ENCODE assay signal across 8 cellular contexts in the genomic region with DNA sequence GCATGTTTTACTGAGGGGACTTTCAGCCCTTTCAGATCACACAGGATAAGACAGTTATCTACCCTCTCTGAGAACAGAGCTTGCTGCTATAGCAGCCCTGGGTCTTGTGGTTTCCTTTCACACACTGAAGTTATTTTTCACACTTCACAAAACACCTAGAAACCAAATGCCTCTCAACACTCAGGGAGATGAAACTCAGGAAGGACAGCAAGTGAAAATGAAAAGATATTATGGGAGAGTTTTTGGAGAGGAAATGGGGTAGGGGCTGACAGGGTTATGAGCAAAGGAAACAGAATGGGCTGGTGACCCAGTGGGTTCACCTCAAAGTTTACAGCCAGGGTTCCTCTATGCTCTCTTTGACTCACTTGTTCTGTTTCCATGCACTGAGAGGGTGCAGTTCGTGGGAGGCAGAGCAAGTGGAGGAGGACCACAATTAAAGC. TPM values are rescaled to one million over a fixed set of nuclear protein-coding genes. Genes with fewer than 3 reads are reported as not detected.
A peak's percentile ranks its signal among the peaks of the same experiment; 100 is the strongest.
DNase-seq lines count a peak whose midpoint lies in the region; ATAC-seq and TF ChIP-seq lines count a peak whose summit lies in the region.
"Had no signal": no experiment of that assay in that cellular context is flagged by ENCODE, and none has a peak within 500 bp of the region (broad histone marks: within the 10 kb centered on the region; RNA-seq: fewer than 3 reads in every experiment).

No MANE protein-coding gene starts in this region.

- peak overlapping the region; percentile 99 for H3K27ac Mint-ChIP-seq in stimulated activated naive CD8-positive, alpha-beta T cell treated with anti-CD3 and anti-CD28 coated beads, Interleukin-15, Interleukin-2, amounts not matched to agents 100 ng/mL and 50 ng/mL, for 24 hours
- H3K27ac Mint-ChIP-seq in HFFc6 = no peak overlapping the region

- H3K4me1 Mint-ChIP-seq in stimulated activated naive CD8-positive, alpha-beta T cell treated with anti-CD3 and anti-CD28 coated beads, Interleukin-15, Interleukin-2, amounts not matched to agents 100 ng/mL and 50 ng/mL, for 24 hours (ENCODE audit: low read depth) = peaks cover 95% of the 10 kb centered on the region
- H3K4me1 Mint-ChIP-seq in HFFc6 (ENCODE audit: low read depth) = no peaks in the 10 kb centered on the region

- in situ Hi-C loops in G401 (cut with HindIII; ENCODE audit: low sequenced_read_pairs) = no loop called here

- peaks cover 10% of the 10 kb centered on the region for H3K36me3 Mint-ChIP-seq in stimulated activated naive CD8-positive, alpha-beta T cell treated with anti-CD3 and anti-CD28 coated beads, Interleukin-15, Interleukin-2, amounts not matched to agents 100 ng/mL and 50 ng/mL, for 24 hours (ENCODE audit: low read depth)
- no peaks in the 10 kb centered on the region for H3K36me3 Mint-ChIP-seq in HFFc6 (ENCODE audit: low read depth)

- H3K4me3 Mint-ChIP-seq in stimulated activated naive CD8-positive, alpha-beta T cell treated with anti-CD3 and anti-CD28 coated beads, Interleukin-15, Interleukin-2, amounts not matched to agents 100 ng/mL and 50 ng/mL, for 24 hours = peak overlapping the region; percentile 46
- no peak overlapping the region for H3K4me3 Mint-ChIP-seq in HFFc6

- TF ChIP-seq CTCF in HFFc6 (IDR thresholded peaks at IDR 0.05) = no peak

- ATAC-seq in GM19455 (IDR thresholded peaks at IDR 0.05; ENCODE audit: unreplicated experiment) (peak; percentile 83), HG03432 (IDR thresholded peaks at IDR 0.05; ENCODE audit: unreplicated experiment) (peak; percentile 81)

- peak; percentile 49 for DNase-seq in activated T-helper 9 cell treated with anti-CD3 and anti-CD28 coated beads, Interleukin-2, amount 50 U/mL, for 16 hours (ENCODE audit: low read depth)
- no peak for DNase-seq in G401 (ENCODE audit: low spot score)
- DNase-seq in HFFc6 = no peak
- no peak for DNase-seq in HuH-7.5 (ENCODE audit: low spot score)

- no peaks in the 10 kb centered on the region for H3K27me3 Mint-ChIP-seq in stimulated activated naive CD8-positive, alpha-beta T cell treated with anti-CD3 and anti-CD28 coated beads, Interleukin-15, Interleukin-2, amounts not matched to agents 100 ng/mL and 50 ng/mL, for 24 hours
- no peaks in the 10 kb centered on the region for H3K27me3 Mint-ChIP-seq in HFFc6 (ENCODE audit: insufficient read depth)

- H3K9me3 Mint-ChIP-seq in stimulated activated naive CD8-positive, alpha-beta T cell treated with anti-CD3 and anti-CD28 coated beads, Interleukin-15, Interleukin-2, amounts not matched to agents 100 ng/mL and 50 ng/mL, for 24 hours = peaks cover 13% of the 10 kb centered on the region
- peaks cover 35% of the 10 kb centered on the region for H3K9me3 Mint-ChIP-seq in HFFc6

RNA-seq across cellular contexts. Expression of a gene that starts 17.0 kb away (rescaled TPM):
- not detected in 2 replicates for total RNA-seq in G401 (2014; rRNA removed; shearing (Covaris generic))
- not detected for total RNA-seq in HFFc6 (2021; fragmentation: NEBNext Ultra II Directional; extraction: Animal tissue kit (Norgen Biotek cat#: 25700))

RNA-seq across cellular contexts. Expression of a gene that starts 36.3 kb away (rescaled TPM):
- total RNA-seq in G401 (2014; rRNA removed; shearing (Covaris generic)) = not detected in 2 replicates
- total RNA-seq in HFFc6 (2021; fragmentation: NEBNext Ultra II Directional; extraction: Animal tissue kit (Norgen Biotek cat#: 25700)) = not detected
- total RNA-seq: LHCN-M2 had no signal

RNA-seq across cellular contexts. Expression of a gene that starts 47.9 kb away (rescaled TPM):
- not detected in 2 replicates for total RNA-seq in G401 (2014; rRNA removed; shearing (Covaris generic))
- total RNA-seq in HFFc6 (2021; fragmentation: NEBNext Ultra II Directional; extraction: Animal tissue kit (Norgen Biotek cat#: 25700)) = not detected
- total RNA-seq: LHCN-M2 had no signal
